Comparison of ENCODE assay signal across 8 cellular contexts in the genomic region with DNA sequence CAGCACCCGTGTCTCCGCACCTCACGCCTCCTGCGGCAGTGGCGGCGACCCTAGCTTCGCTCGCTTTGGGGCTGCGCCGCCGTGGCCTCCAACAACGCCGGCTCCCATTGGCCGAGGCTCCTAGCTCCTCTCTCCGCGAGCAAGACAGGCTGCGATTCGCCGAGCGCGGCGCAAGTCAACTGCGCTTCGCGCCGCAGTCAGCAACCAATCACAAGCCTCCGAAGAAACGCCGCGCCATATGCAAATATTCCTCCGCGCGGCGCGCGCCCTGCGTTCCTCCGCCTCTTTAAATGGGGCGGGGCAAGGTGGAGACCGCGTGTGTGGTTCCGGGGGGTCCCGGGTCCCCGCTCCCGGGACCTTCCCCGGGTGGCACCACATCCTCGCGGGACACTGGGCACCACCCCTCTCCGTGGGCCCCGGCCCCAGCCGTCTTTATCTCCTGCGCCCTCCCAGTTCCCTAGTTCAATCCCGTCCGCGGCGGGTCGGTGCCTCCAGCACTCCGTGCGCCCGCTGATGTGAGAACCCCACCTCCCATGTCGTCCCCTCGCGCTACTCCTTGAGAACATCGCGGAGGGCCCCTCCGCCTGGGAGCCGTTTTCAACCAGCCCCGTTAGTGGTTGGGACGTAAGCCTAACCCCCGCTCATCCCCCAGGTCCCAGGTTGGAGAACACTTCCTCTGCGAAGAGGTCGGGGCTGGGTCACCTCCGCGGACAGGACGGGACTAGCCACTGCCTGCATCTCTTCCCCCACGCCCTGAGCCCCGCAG. TPM values are rescaled to one million over a fixed set of nuclear protein-coding genes. Genes with fewer than 3 reads are reported as not detected.
DNase-seq lines count a peak whose midpoint lies in the region; ATAC-seq and TF ChIP-seq lines count a peak whose summit lies in the region.

TSS of gene NAP1L4 (minus strand) at position 96 of the 766 bp plus-strand sequence. CDS start 13,109 bp downstream, outside the sequence.

- no peaks in the 10 kb centered on the region for H3K9me3 ChIP-seq in gastroesophageal sphincter

- peak; percentile 48 to 69 for TF ChIP-seq POLR2A in gastroesophageal sphincter (IDR thresholded peaks at IDR 0.05)

- H3K4me3 ChIP-seq in HFF-Myc (replicated peaks; ENCODE audit: low read depth, low read length) (peak within 1 kb of the TSS; percentile 90), gastroesophageal sphincter (peak within 1 kb of the TSS; percentile 79 to 81)

- H3K36me3 Mint-ChIP-seq in activated naive CD4-positive, alpha-beta T cell treated with anti-CD3 and anti-CD28 coated beads for 36 hours (ENCODE audit: low read depth) = peaks cover 28% of the 10 kb centered on the region

- TF ChIP-seq CTCF in HFF-Myc (IDR thresholded peaks at IDR 0.05; ENCODE audit: low read depth, low read length, missing control alignments) (no peak), gastroesophageal sphincter (IDR thresholded peaks at IDR 0.05) (no peak)

- CTCF ChIA-PET in activated naive CD4-positive, alpha-beta T cell treated with anti-CD3 and anti-CD28 coated beads for 36 hours (lab: Charles Lee) = interaction anchor here (1.2 kb wide), 1 partner anchor 17 kb away, joined by 7 read pairs; no protein-coding TSS in a partner anchor

- DNase-seq in GM03348 (ENCODE audit: low spot score) (peak; percentile 100), HFF-Myc (ENCODE audit: extremely low read depth, low read depth) (peak; percentile 91), NAMALWA (ENCODE audit: low spot score) (peak; percentile 98), SK-N-DZ (ENCODE audit: low spot score) (peak; percentile 97), non-pigmented ciliary epithelial cell (ENCODE audit: low read depth) (peak; percentile 81), superior temporal gyrus (ENCODE audit: extremely low spot score) (peak; percentile 98)
- peak; percentile 98 for DNase-seq in activated naive CD4-positive, alpha-beta T cell treated with anti-CD3 and anti-CD28 coated beads for 36 hours

- H3K4me1 ChIP-seq in gastroesophageal sphincter = peaks cover 0 to 50% (median 28%) of the 10 kb centered on the region in 3 donors

- WGBS in gastroesophageal sphincter (ENCODE audit: low coverage in 1 of 2), 2 donors = no CpG with 5 or more reads among the region's 77 CpGs

- peak within 1 kb of the TSS; percentile 78 to 98 (median 96) for H3K27ac ChIP-seq in gastroesophageal sphincter

- no peaks in the 10 kb centered on the region for H3K27me3 Mint-ChIP-seq in activated naive CD4-positive, alpha-beta T cell treated with anti-CD3 and anti-CD28 coated beads for 36 hours (ENCODE audit: low read depth)

- intact Hi-C loops in activated naive CD4-positive, alpha-beta T cell treated with anti-CD3 and anti-CD28 coated beads for 36 hours (cut with micrococcal nuclease) = loop anchor here (1.0 to 5.0 kb wide), 8 partner anchors 22 to 850 kb away; partner anchors contain the start of genes CARS1, NUP98, TRPM5 and ZNF195

- peaks cover 29% of the 10 kb centered on the region for H3K4me1 Mint-ChIP-seq in activated naive CD4-positive, alpha-beta T cell treated with anti-CD3 and anti-CD28 coated beads for 36 hours (ENCODE audit: low read depth)

- H3K4me3 Mint-ChIP-seq in activated naive CD4-positive, alpha-beta T cell treated with anti-CD3 and anti-CD28 coated beads for 36 hours = peak within 1 kb of the TSS; percentile 92

- TF ChIP-seq EP300 in gastroesophageal sphincter (IDR thresholded peaks at IDR 0.05) = no peak

- H3K36me3 ChIP-seq in gastroesophageal sphincter = no peaks in the 10 kb centered on the region

- H3K27ac Mint-ChIP-seq in activated naive CD4-positive, alpha-beta T cell treated with anti-CD3 and anti-CD28 coated beads for 36 hours = peak within 1 kb of the TSS; percentile 99

- no peaks in the 10 kb centered on the region for H3K27me3 ChIP-seq in gastroesophageal sphincter

- H3K9me3 Mint-ChIP-seq in activated naive CD4-positive, alpha-beta T cell treated with anti-CD3 and anti-CD28 coated beads for 36 hours = no peaks in the 10 kb centered on the region

- peak; percentile 99 for ATAC-seq in gastroesophageal sphincter

RNA-seq across cellular contexts. Expression of gene NAP1L4, which starts in this region (rescaled TPM):
- 173 and 181 TPM in 2 replicates for polyA plus RNA-seq in SK-N-DZ (2014; cell fraction: cytosol; rRNA removed)
- 198 and 215 TPM in 2 replicates for polyA plus RNA-seq in SK-N-DZ (2014; cell fraction: nucleus; rRNA removed)
- 100 to 1,000 TPM; 240 to 245 TPM for total RNA-seq in activated naive CD4-positive, alpha-beta T cell treated with anti-CD3 and anti-CD28 coated beads for 36 hours
- total RNA-seq in gastroesophageal sphincter = 100 to 1,000 TPM; 107 to 175 (median 137) TPM

Comparison
In these comparisons a context has a peak if more than half of its experiments do, and no peak if none do; other contexts are left out.
1. Peak in every context shown above with its lines: DNase-seq, ATAC-seq, H3K4me3 ChIP-seq and H3K27ac ChIP-seq.